Comparison of ENCODE assay signal across 1 cellular context in genomic region chr1:244836598-244836997, GRCh38.
TF ChIP-seq lines count a peak whose summit lies in the region.

No MANE protein-coding gene starts in this region.

TF ChIP-seq in K562, 482 proteins besides CTCF, POLR2A, EP300 and RAD21 (continued from another document):
- TF ChIP-seq NEUROD1 (IDR thresholded peaks at IDR 0.05; ENCODE audit: borderline replicate concordance, low read depth, low read length, partially characterized antibody) = no peak
- no peak for TF ChIP-seq HDAC6 (IDR thresholded peaks at IDR 0.05; ENCODE audit: low read depth, low read length)
- peak; percentile 72 for TF ChIP-seq DACH1 (IDR thresholded peaks at IDR 0.05; ENCODE audit: partially characterized antibody)
- peak; percentile 93 for TF ChIP-seq ZKSCAN1 (IDR thresholded peaks at IDR 0.05; ENCODE audit: low read depth, low read length)
